Comparison of ENCODE assay signal across 35 cellular contexts in genomic region chr7:31236868-31237267, GRCh38.
A peak's percentile ranks its signal among the peaks of the same experiment; 100 is the strongest.
DNase-seq lines count a peak whose midpoint lies in the region; ATAC-seq, FAIRE-seq and TF ChIP-seq lines count a peak whose summit lies in the region.
"Had no signal": no experiment of that assay in that cellular context is flagged by ENCODE, and none has a peak within 500 bp of the region (broad histone marks: within the 10 kb centered on the region; RNA-seq: fewer than 3 reads in every experiment).

No MANE protein-coding gene starts in this region.

- H3K9ac ChIP-seq in H1 (replicated peaks in 1 of 4; ENCODE audit: extremely low read depth in 1 of 4, low read depth in 3 of 4, low read length in 3 of 4) = no peak overlapping the region
- H3K9ac ChIP-seq: BLaER1; BLaER1 treated with 17β-estradiol and CSF1 and Interleukin-3, amounts not matched to agents 10 nM and 100 nM had no signal

- POLR2A ChIA-PET in WTC11 (lab: Charles Lee) = no interaction called here
- POLR2A ChIA-PET in H1 (lab: Charles Lee; ENCODE audit: partially characterized antibody) = no interaction called here

- no peaks in the 10 kb centered on the region for H3K9me3 Mint-ChIP-seq in GM23338
- no peaks in the 10 kb centered on the region for H3K9me3 Mint-ChIP-seq in WTC11
- H3K9me3 Mint-ChIP-seq: CD4-positive, alpha-beta T cell had no signal

- peaks cover 6% of the 10 kb centered on the region for H3K27me3 Mint-ChIP-seq in GM23338 (ENCODE audit: insufficient read depth, low read depth, poor library complexity)
- H3K27me3 Mint-ChIP-seq in WTC11 (ENCODE audit: low read depth) = no peaks in the 10 kb centered on the region
- H3K27me3 Mint-ChIP-seq: B cell; CD4-positive, alpha-beta memory T cell; CD4-positive, alpha-beta T cell; CD4-positive, CD25-positive, alpha-beta regulatory T cell had no signal

- H3F3A ChIP-seq in GM23338 (replicated peaks; ENCODE audit: low read depth) = no peaks in the 10 kb centered on the region

- no peak overlapping the region for H3K27ac ChIP-seq in GM23338 (ENCODE audit: low read depth)
- H3K27ac ChIP-seq in H1 (ENCODE audit: low read depth, low read length) = no peak overlapping the region
- H3K27ac ChIP-seq: 22Rv1; A549; BLaER1; BLaER1 treated with 17β-estradiol and CSF1 and Interleukin-3, amounts not matched to agents 10 nM and 100 nM; C4-2B had no signal

- H2AFZ ChIP-seq in GM23338 = peak overlapping the region; percentile 77; the same call in 1 of the 2 replicates
- no peak overlapping the region for H2AFZ ChIP-seq in H1 (ENCODE audit: low read length)

- no peaks in the 10 kb centered on the region for H3K27me3 ChIP-seq in GM23338 (ENCODE audit: insufficient read depth)
- no peaks in the 10 kb centered on the region for H3K27me3 ChIP-seq in H1 (replicated peaks in 1 of 4; ENCODE audit: control insufficient read depth in 3 of 4, extremely low read depth in 1 of 4, insufficient read depth in 3 of 4, low read length in 3 of 4)
- H3K27me3 ChIP-seq: BLaER1; BLaER1 treated with 17β-estradiol and CSF1 and Interleukin-3, amounts not matched to agents 10 nM and 100 nM had no signal

- no peak overlapping the region for H4K5ac ChIP-seq in H1 (ENCODE audit: insufficient read length, low read depth, low read length)

- H3K23ac ChIP-seq in H1 (ENCODE audit: insufficient read length) = no peak overlapping the region

- TF ChIP-seq CTCF in GM23338 (conservative IDR thresholded peaks at IDR 0.05; ENCODE audit: low read depth in 2 of 2) = no peak
- TF ChIP-seq CTCF in WTC11 (IDR thresholded peaks at IDR 0.05) = no peak
- TF ChIP-seq CTCF in H1 (IDR thresholded peaks at IDR 0.05; ENCODE audit: control extremely low read depth in 1 of 3, insufficient read depth in 1 of 3, low read depth in 1 of 3, low read length in 3 of 3) = no peak

- no peaks in the 10 kb centered on the region for H3K23me2 ChIP-seq in H1 (ENCODE audit: low read depth, low read length)

- no peaks in the 10 kb centered on the region for H3K79me1 ChIP-seq in H1 (ENCODE audit: low read depth, low read length)

- H3K4me1 ChIP-seq in GM23338 (ENCODE audit: insufficient read depth) = peaks cover 11% of the 10 kb centered on the region; the same call in 1 of the 2 replicates
- H3K4me1 ChIP-seq in H1 (replicated peaks in 1 of 4; ENCODE audit: control insufficient read depth in 3 of 4, insufficient read depth in 4 of 4, low read length in 3 of 4) = peaks cover 0 to 6% (median 1%) of the 10 kb centered on the region in 4 experiments; a peak in 2 of 7 replicates
- H3K4me1 ChIP-seq: A549, BE2C, Caco-2 had no signal

- peak overlapping the region; percentile 32; the same call in 1 of the 2 replicates for H2BK12ac ChIP-seq in H1 (ENCODE audit: low read depth, low read length)

- no peak for FAIRE-seq in H1 (lab: Jason Lieb, UNC)
- FAIRE-seq: A204.1, A549, D721Med had no signal

- 88% methylated on average over 6 of the region's 6 CpGs; no CpG with 5 or more reads in 1 of the 2 experiments for WGBS in H1 (ENCODE audit: extremely low coverage in 1 of 2, insufficient coverage in 1 of 2, insufficient read length in 1 of 2, insufficient replicate concordance in 2 of 2, low coverage in 1 of 2, low lambda C conversion rate in 2 of 2, missing lambda C conversion rate in 1 of 2), 2 experiments

- H3K14ac ChIP-seq in H1 (ENCODE audit: insufficient read length) = no peak overlapping the region

- H3K4me1 Mint-ChIP-seq in GM23338 (peaks cover 10% of the 10 kb centered on the region; the same call in 2 of the 3 replicates), WTC11 (peaks cover 16% of the 10 kb centered on the region)
- H3K4me1 Mint-ChIP-seq: B cell; CD14-positive monocyte; CD4-positive, alpha-beta memory T cell; CD4-positive, CD25-positive, alpha-beta regulatory T cell; CD8-positive, alpha-beta memory T cell had no signal

- H2BK5ac ChIP-seq in H1 (ENCODE audit: low read depth, low read length) = no peak overlapping the region

- TF ChIP-seq POLR2A in H1 (IDR thresholded peaks at IDR 0.05; ENCODE audit: control extremely low read depth in 1 of 2, low read depth in 2 of 2, low read length in 2 of 2) = no peak

- H3K4me3 Mint-ChIP-seq in GM23338 (no peak overlapping the region), WTC11 (no peak overlapping the region)
- H3K4me3 Mint-ChIP-seq: B cell; CD14-positive monocyte; CD4-positive, alpha-beta memory T cell; CD4-positive, alpha-beta T cell; CD4-positive, CD25-positive, alpha-beta regulatory T cell; CD8-positive, alpha-beta memory T cell; CD8-positive, alpha-beta T cell had no signal

- H3K27ac Mint-ChIP-seq in GM23338 (no peak overlapping the region), WTC11 (no peak overlapping the region)
- H3K27ac Mint-ChIP-seq: B cell; CD14-positive monocyte; CD4-positive, alpha-beta memory T cell; CD4-positive, alpha-beta T cell; CD4-positive, CD25-positive, alpha-beta regulatory T cell; CD8-positive, alpha-beta memory T cell; CD8-positive, alpha-beta T cell had no signal

- ATAC-seq in GM23338 = peak; percentile 56
- peak; percentile 52; the same call in 1 of the 2 replicates for ATAC-seq in WTC11
- ATAC-seq in GM21619 (IDR thresholded peaks at IDR 0.05; ENCODE audit: unreplicated experiment) = no peak
- ATAC-seq: A549; CD8-positive, alpha-beta T cell had no signal

- H3K9me2 ChIP-seq in GM23338 (ENCODE audit: insufficient read depth) = peaks cover 14% of the 10 kb centered on the region; the same call in 1 of the 2 replicates

- H4K20me1 ChIP-seq in GM23338 (replicated peaks; ENCODE audit: insufficient read depth) (no peaks in the 10 kb centered on the region), H1 (replicated peaks in 1 of 2; ENCODE audit: control insufficient read depth in 1 of 2, insufficient read depth in 2 of 2, low read length in 2 of 2) (no peaks in the 10 kb centered on the region)
- H4K20me1 ChIP-seq: BLaER1; BLaER1 treated with 17β-estradiol and CSF1 and Interleukin-3, amounts not matched to agents 10 nM and 100 nM had no signal

- H3K36me3 ChIP-seq in GM23338 (ENCODE audit: insufficient read depth) = no peaks in the 10 kb centered on the region
- no peaks in the 10 kb centered on the region for H3K36me3 ChIP-seq in H1 (ENCODE audit: control insufficient read depth in 2 of 4, insufficient read depth in 4 of 4, low read length in 3 of 4)
- H3K36me3 ChIP-seq: BE2C; BLaER1; BLaER1 treated with 17β-estradiol and CSF1 and Interleukin-3, amounts not matched to agents 10 nM and 100 nM had no signal

- DNase-seq in GM23338 (ENCODE audit: low spot score) = no peak
- DNase-seq in WTC11 (ENCODE audit: low spot score) = no peak
- no peak for DNase-seq in H1 (ENCODE audit: low read depth in 1 of 2, low spot score in 2 of 2)
- DNase-seq in stimulated activated CD4-positive, alpha-beta T cell treated with anti-CD3 and anti-CD28 coated beads, Interleukin-1b, Interleukin-23, amount 100 ng/mL, for 48 hours = no peak
- DNase-seq in NCI-H187 (lab: John Stamatoyannopoulos, UW) = no peak
- DNase-seq: 8988T; ACHN; AML-193; BE2C; C1 segment of cervical spinal cord; Caco-2; Calu3; CD4-positive, alpha-beta memory T cell; CD4-positive, alpha-beta T cell; CD4-positive, CD25-positive, alpha-beta regulatory T cell; CD8-positive, alpha-beta memory T cell; CD8-positive, alpha-beta T cell; COR-L47; DMS 273 treated with DMSO at 0.1 percent for 48 hours; DMS153; DMS53; DMS79; DMS79 treated with DMSO at 0.1 percent for 48 hours; DND-41; EL had no signal

- H3K79me2 ChIP-seq in GM23338 (replicated peaks; ENCODE audit: insufficient read depth) = no peaks in the 10 kb centered on the region
- H3K79me2 ChIP-seq in H1 (ENCODE audit: control insufficient read depth in 1 of 2, insufficient read depth in 2 of 2, low read length in 2 of 2) = no peaks in the 10 kb centered on the region

- no peaks in the 10 kb centered on the region for H3K9me3 ChIP-seq in H1 (ENCODE audit: insufficient read depth in 2 of 2, low read depth in 1 of 2, low read length in 1 of 2)
- H3K9me3 ChIP-seq: A549; BE2C; BLaER1; BLaER1 treated with 17β-estradiol and CSF1 and Interleukin-3, amounts not matched to agents 10 nM and 100 nM; Caco-2 had no signal

- H3K4ac ChIP-seq in H1 (replicated peaks; ENCODE audit: insufficient read length, low read depth, low read length) = peak overlapping the region; percentile 25

- H3K4me3 ChIP-seq in GM23338 (no peak overlapping the region), H1 (ENCODE audit: extremely low read depth in 1 of 4, insufficient read depth in 2 of 4, low read depth in 3 of 4, low read length in 4 of 4) (no peak overlapping the region)
- H3K4me3 ChIP-seq: A549; BLaER1; BLaER1 treated with 17β-estradiol and CSF1 and Interleukin-3, amounts not matched to agents 10 nM and 100 nM had no signal

- H2BK120ac ChIP-seq in H1 (replicated peaks; ENCODE audit: low read depth, low read length) = no peak overlapping the region

- no peak overlapping the region for H4K8ac ChIP-seq in H1 (ENCODE audit: extremely low read depth, insufficient read depth, low read length)

- no peak for TF ChIP-seq RAD21 in H1 (IDR thresholded peaks at IDR 0.05 in 1 of 2, conservative IDR thresholded peaks at IDR 0.05 in 1 of 2; ENCODE audit: low read depth in 2 of 2, low read length in 2 of 2)

- H3K4me2 ChIP-seq in GM23338 = no peak overlapping the region
- no peak overlapping the region for H3K4me2 ChIP-seq in H1 (ENCODE audit: insufficient read depth in 1 of 2, low read depth in 2 of 2, low read length in 2 of 2)
- H3K4me2 ChIP-seq: A549, BLaER1 had no signal

- H4K91ac ChIP-seq in H1 (replicated peaks; ENCODE audit: insufficient read length, low read length) = no peak overlapping the region

- H3K56ac ChIP-seq in H1 (replicated peaks; ENCODE audit: insufficient read length, low read depth, low read length) = no peak overlapping the region

- H3K18ac ChIP-seq in H1 (ENCODE audit: extremely low read depth, low read length) = no peak overlapping the region

- no peak overlapping the region for H2BK20ac ChIP-seq in H1 (ENCODE audit: low read length)

- TF ChIP-seq EP300 in H1 (IDR thresholded peaks at IDR 0.05; ENCODE audit: borderline replicate concordance in 1 of 2, low read depth in 2 of 2, low read length in 2 of 2) = no peak

- no peak overlapping the region for H2AK5ac ChIP-seq in H1 (ENCODE audit: low read depth, low read length)

- H2BK15ac ChIP-seq in H1 (ENCODE audit: low read length) = no peak overlapping the region

- no peaks in the 10 kb centered on the region for H3K36me3 Mint-ChIP-seq in GM23338 (ENCODE audit: low read depth)
- no peaks in the 10 kb centered on the region for H3K36me3 Mint-ChIP-seq in WTC11
- H3K36me3 Mint-ChIP-seq: CD14-positive monocyte; CD4-positive, alpha-beta memory T cell; CD4-positive, CD25-positive, alpha-beta regulatory T cell; CD8-positive, alpha-beta memory T cell; CD8-positive, alpha-beta T cell had no signal

- CTCF ChIA-PET in WTC11 (lab: Charles Lee) (interaction anchor here (0.6 to 1.6 kb wide), 2 partner anchors 44 to 99 kb away, joined by 3 read pairs; no protein-coding TSS in a partner anchor), H1 (lab: Charles Lee; ENCODE audit: partially characterized antibody) (interaction anchor here (0.9 to 1.5 kb wide), 3 partner anchors 10 to 102 kb away, joined by 3 to 5 read pairs (median 3); no protein-coding TSS in a partner anchor)

TF ChIP-seq in WTC11, 78 proteins besides CTCF, POLR2A, EP300 and RAD21 (continues in another document):
- no peak for TF ChIP-seq SMAD3 (CRISPR knock-in tag; IDR thresholded peaks at IDR 0.05; ENCODE audit: borderline replicate concordance)
- no peak for TF ChIP-seq ZNF423 (CRISPR knock-in tag; IDR thresholded peaks at IDR 0.05)

TF ChIP-seq in H1, 55 proteins besides CTCF, POLR2A, EP300 and RAD21 (continues in another document):
- TF ChIP-seq SIN3A (conservative IDR thresholded peaks at IDR 0.05 in 1 of 2, IDR thresholded peaks at IDR 0.05 in 1 of 2; ENCODE audit: low read depth in 1 of 2, low read length in 2 of 2) = no peak
